ENCODE assay signal across 1 cellular context in the genomic region with DNA sequence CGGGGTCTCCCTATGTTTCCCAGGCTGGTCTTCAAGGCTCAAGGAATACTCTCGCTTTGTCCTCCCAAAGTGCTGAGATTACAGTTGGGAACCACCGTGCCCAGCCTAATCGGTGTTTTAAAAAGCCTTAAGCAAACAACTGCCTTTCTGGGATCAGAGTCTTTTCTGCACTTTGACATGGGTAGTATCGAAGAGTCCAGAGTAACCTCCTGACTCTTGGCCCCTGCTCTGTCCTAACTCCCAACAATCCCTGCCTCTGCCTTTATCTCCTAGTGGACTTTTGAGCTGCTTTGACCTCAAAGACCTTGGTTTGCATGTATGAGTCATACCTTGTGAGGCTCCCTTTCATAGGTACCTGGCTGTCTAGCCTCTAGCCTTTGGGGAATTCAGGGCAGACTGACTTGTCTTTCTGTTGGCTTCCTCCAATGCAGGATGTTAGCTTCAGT.
TF ChIP-seq lines count a peak whose summit lies in the region.

No MANE protein-coding gene starts in this region.

TF ChIP-seq in HepG2, 621 proteins besides CTCF, POLR2A, EP300 and RAD21 (continued from another document and continues in another):
- TF ChIP-seq, protein P1, sequence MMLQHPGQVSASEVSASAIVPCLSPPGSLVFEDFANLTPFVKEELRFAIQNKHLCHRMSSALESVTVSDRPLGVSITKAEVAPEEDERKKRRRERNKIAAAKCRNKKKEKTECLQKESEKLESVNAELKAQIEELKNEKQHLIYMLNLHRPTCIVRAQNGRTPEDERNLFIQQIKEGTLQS (CRISPR knock-in tag; IDR thresholded peaks at IDR 0.05) = peak; percentile 99
- TF ChIP-seq NRL (CRISPR knock-in tag; IDR thresholded peaks at IDR 0.05; ENCODE audit: borderline replicate concordance) (no peak), GPN1 (CRISPR knock-in tag; IDR thresholded peaks at IDR 0.05; ENCODE audit: borderline replicate concordance) (no peak), SIN3A (IDR thresholded peaks at IDR 0.05; ENCODE audit: borderline replicate concordance, low read depth, low read length) (no peak), PATZ1 (CRISPR knock-in tag; IDR thresholded peaks at IDR 0.05) (peak; percentile 70), MLXIP (CRISPR knock-in tag; IDR thresholded peaks at IDR 0.05; ENCODE audit: borderline replicate concordance) (no peak), MAX (IDR thresholded peaks at IDR 0.05) (no peak), MYC (CRISPR knock-in tag; IDR thresholded peaks at IDR 0.05; ENCODE audit: borderline replicate concordance) (no peak), ZNF570 (CRISPR knock-in tag; IDR thresholded peaks at IDR 0.05; ENCODE audit: borderline replicate concordance) (no peak), FOSL1 (CRISPR knock-in tag; IDR thresholded peaks at IDR 0.05; ENCODE audit: borderline replicate concordance) (peak; percentile 99), HNRNPL (IDR thresholded peaks at IDR 0.05; ENCODE audit: low read depth, low read length) (no peak), ZNF329 (CRISPR knock-in tag; IDR thresholded peaks at IDR 0.05; ENCODE audit: low read depth) (no peak), CAMTA2 (CRISPR knock-in tag; IDR thresholded peaks at IDR 0.05; ENCODE audit: borderline replicate concordance) (no peak), SMAD1 (CRISPR knock-in tag; IDR thresholded peaks at IDR 0.05; ENCODE audit: borderline replicate concordance, low read depth) (no peak), ZNF138 (CRISPR knock-in tag; IDR thresholded peaks at IDR 0.05; ENCODE audit: low read depth) (no peak), ZNF234 (CRISPR knock-in tag; conservative IDR thresholded peaks at IDR 0.05) (no peak), AKAP8 (CRISPR knock-in tag; IDR thresholded peaks at IDR 0.05) (no peak; the same call in 1 of the 2 replicates), KLF11 (CRISPR knock-in tag; IDR thresholded peaks at IDR 0.05) (no peak), SOX5 (CRISPR knock-in tag; IDR thresholded peaks at IDR 0.05; ENCODE audit: borderline replicate concordance) (peak; percentile 94), ZFY (CRISPR knock-in tag; IDR thresholded peaks at IDR 0.05) (no peak), MED13 (CRISPR knock-in tag; IDR thresholded peaks at IDR 0.05) (no peak), ZNF564 (CRISPR knock-in tag; IDR thresholded peaks at IDR 0.05) (no peak), MXD3 (CRISPR knock-in tag; IDR thresholded peaks at IDR 0.05) (no peak), TCF12 (IDR thresholded peaks at IDR 0.05) (no peak), TCF12 (CRISPR knock-in tag; IDR thresholded peaks at IDR 0.05) (0 out of 2 replicates have a peak, but pooled peaks have one; percentile 49), ZNF446 (CRISPR knock-in tag; IDR thresholded peaks at IDR 0.05) (no peak), FOXK2 (IDR thresholded peaks at IDR 0.05) (no peak)
- TF ChIP-seq, protein P2, sequence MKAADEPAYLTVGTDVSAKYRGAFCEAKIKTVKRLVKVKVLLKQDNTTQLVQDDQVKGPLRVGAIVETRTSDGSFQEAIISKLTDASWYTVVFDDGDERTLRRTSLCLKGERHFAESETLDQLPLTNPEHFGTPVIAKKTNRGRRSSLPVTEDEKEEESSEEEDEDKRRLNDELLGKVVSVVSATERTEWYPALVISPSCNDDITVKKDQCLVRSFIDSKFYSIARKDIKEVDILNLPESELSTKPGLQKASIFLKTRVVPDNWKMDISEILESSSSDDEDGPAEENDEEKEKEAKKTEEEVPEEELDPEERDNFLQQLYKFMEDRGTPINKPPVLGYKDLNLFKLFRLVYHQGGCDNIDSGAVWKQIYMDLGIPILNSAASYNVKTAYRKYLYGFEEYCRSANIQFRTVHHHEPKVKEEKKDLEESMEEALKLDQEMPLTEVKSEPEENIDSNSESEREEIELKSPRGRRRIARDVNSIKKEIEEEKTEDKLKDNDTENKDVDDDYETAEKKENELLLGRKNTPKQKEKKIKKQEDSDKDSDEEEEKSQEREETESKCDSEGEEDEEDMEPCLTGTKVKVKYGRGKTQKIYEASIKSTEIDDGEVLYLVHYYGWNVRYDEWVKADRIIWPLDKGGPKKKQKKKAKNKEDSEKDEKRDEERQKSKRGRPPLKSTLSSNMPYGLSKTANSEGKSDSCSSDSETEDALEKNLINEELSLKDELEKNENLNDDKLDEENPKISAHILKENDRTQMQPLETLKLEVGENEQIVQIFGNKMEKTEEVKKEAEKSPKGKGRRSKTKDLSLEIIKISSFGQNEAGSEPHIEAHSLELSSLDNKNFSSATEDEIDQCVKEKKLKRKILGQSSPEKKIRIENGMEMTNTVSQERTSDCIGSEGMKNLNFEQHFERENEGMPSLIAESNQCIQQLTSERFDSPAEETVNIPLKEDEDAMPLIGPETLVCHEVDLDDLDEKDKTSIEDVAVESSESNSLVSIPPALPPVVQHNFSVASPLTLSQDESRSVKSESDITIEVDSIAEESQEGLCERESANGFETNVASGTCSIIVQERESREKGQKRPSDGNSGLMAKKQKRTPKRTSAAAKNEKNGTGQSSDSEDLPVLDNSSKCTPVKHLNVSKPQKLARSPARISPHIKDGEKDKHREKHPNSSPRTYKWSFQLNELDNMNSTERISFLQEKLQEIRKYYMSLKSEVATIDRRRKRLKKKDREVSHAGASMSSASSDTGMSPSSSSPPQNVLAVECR (CRISPR knock-in tag; IDR thresholded peaks at IDR 0.05; ENCODE audit: borderline replicate concordance) = peak; percentile 42; the same call in 1 of the 2 replicates
- TF ChIP-seq, protein P3, sequence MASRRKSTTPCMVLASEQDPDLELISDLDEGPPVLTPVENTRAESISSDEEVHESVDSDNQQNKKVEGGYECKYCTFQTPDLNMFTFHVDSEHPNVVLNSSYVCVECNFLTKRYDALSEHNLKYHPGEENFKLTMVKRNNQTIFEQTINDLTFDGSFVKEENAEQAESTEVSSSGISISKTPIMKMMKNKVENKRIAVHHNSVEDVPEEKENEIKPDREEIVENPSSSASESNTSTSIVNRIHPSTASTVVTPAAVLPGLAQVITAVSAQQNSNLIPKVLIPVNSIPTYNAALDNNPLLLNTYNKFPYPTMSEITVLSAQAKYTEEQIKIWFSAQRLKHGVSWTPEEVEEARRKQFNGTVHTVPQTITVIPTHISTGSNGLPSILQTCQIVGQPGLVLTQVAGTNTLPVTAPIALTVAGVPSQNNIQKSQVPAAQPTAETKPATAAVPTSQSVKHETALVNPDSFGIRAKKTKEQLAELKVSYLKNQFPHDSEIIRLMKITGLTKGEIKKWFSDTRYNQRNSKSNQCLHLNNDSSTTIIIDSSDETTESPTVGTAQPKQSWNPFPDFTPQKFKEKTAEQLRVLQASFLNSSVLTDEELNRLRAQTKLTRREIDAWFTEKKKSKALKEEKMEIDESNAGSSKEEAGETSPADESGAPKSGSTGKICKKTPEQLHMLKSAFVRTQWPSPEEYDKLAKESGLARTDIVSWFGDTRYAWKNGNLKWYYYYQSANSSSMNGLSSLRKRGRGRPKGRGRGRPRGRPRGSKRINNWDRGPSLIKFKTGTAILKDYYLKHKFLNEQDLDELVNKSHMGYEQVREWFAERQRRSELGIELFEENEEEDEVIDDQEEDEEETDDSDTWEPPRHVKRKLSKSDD (CRISPR knock-in tag; IDR thresholded peaks at IDR 0.05; ENCODE audit: low read depth) = no peak
- TF ChIP-seq, protein P4, sequence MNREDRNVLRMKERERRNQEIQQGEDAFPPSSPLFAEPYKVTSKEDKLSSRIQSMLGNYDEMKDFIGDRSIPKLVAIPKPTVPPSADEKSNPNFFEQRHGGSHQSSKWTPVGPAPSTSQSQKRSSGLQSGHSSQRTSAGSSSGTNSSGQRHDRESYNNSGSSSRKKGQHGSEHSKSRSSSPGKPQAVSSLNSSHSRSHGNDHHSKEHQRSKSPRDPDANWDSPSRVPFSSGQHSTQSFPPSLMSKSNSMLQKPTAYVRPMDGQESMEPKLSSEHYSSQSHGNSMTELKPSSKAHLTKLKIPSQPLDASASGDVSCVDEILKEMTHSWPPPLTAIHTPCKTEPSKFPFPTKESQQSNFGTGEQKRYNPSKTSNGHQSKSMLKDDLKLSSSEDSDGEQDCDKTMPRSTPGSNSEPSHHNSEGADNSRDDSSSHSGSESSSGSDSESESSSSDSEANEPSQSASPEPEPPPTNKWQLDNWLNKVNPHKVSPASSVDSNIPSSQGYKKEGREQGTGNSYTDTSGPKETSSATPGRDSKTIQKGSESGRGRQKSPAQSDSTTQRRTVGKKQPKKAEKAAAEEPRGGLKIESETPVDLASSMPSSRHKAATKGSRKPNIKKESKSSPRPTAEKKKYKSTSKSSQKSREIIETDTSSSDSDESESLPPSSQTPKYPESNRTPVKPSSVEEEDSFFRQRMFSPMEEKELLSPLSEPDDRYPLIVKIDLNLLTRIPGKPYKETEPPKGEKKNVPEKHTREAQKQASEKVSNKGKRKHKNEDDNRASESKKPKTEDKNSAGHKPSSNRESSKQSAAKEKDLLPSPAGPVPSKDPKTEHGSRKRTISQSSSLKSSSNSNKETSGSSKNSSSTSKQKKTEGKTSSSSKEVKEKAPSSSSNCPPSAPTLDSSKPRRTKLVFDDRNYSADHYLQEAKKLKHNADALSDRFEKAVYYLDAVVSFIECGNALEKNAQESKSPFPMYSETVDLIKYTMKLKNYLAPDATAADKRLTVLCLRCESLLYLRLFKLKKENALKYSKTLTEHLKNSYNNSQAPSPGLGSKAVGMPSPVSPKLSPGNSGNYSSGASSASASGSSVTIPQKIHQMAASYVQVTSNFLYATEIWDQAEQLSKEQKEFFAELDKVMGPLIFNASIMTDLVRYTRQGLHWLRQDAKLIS (CRISPR knock-in tag; IDR thresholded peaks at IDR 0.05) = no peak
- TF ChIP-seq, protein P5, sequence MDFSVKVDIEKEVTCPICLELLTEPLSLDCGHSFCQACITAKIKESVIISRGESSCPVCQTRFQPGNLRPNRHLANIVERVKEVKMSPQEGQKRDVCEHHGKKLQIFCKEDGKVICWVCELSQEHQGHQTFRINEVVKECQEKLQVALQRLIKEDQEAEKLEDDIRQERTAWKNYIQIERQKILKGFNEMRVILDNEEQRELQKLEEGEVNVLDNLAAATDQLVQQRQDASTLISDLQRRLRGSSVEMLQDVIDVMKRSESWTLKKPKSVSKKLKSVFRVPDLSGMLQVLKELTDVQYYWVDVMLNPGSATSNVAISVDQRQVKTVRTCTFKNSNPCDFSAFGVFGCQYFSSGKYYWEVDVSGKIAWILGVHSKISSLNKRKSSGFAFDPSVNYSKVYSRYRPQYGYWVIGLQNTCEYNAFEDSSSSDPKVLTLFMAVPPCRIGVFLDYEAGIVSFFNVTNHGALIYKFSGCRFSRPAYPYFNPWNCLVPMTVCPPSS (IDR thresholded peaks at IDR 0.05) = no peak
